ENCODE assay signal across 8 cellular contexts in genomic region chr2:134218928-134219707, GRCh38. TPM values are rescaled to one million over a fixed set of nuclear protein-coding genes. Genes with fewer than 3 reads are reported as not detected.
DNase-seq lines count a peak whose midpoint lies in the region; ATAC-seq and TF ChIP-seq lines count a peak whose summit lies in the region.

No MANE protein-coding gene starts in this region.

- H3K27me3 Mint-ChIP-seq in activated naive CD8-positive, alpha-beta T cell treated with anti-CD3 and anti-CD28 coated beads for 36 hours: no peaks in the 10 kb centered on the region
- H3K27me3 Mint-ChIP-seq in mesothelial cell of epicardium (ENCODE audit: low read depth): no peaks in the 10 kb centered on the region

- peaks cover 20% of the 10 kb centered on the region for H3K36me3 Mint-ChIP-seq in activated naive CD8-positive, alpha-beta T cell treated with anti-CD3 and anti-CD28 coated beads for 36 hours
- peaks cover 8% of the 10 kb centered on the region for H3K36me3 Mint-ChIP-seq in mesothelial cell of epicardium

- ATAC-seq in GM21786 (IDR thresholded peaks at IDR 0.05; ENCODE audit: unreplicated experiment): peak; percentile 64

- in situ Hi-C loops in Caki2 (cut with HindIII; ENCODE audit: low pct_unique_long_range_greater_than_20kb, low sequenced_read_pairs): no loop called here

- peaks cover 61% of the 10 kb centered on the region for H3K4me1 Mint-ChIP-seq in activated naive CD8-positive, alpha-beta T cell treated with anti-CD3 and anti-CD28 coated beads for 36 hours
- peaks cover 27% of the 10 kb centered on the region for H3K4me1 Mint-ChIP-seq in mesothelial cell of epicardium

- H3K9me3 Mint-ChIP-seq in activated naive CD8-positive, alpha-beta T cell treated with anti-CD3 and anti-CD28 coated beads for 36 hours: peaks cover 8% of the 10 kb centered on the region
- H3K9me3 Mint-ChIP-seq in mesothelial cell of epicardium: peaks cover 10% of the 10 kb centered on the region

- H3K27ac Mint-ChIP-seq in activated naive CD8-positive, alpha-beta T cell treated with anti-CD3 and anti-CD28 coated beads for 36 hours: peak overlapping the region; percentile 95
- no peak overlapping the region for H3K27ac Mint-ChIP-seq in mesothelial cell of epicardium

- DNase-seq in Caki2 (ENCODE audit: low read depth) (peak; percentile 38), NOMO-1 treated with dmso at 0.1 percent for 144 hours (lab: John Stamatoyannopoulos, UW; ENCODE audit: unreplicated experiment) (peak; percentile 11), NCI-H1105 treated with DMSO at 0.1 percent for 48 hours (lab: John Stamatoyannopoulos, UW) (no peak), amygdala (lab: John Stamatoyannopoulos, UW) (no peak), mesothelial cell of epicardium (ENCODE audit: low spot score in 2 of 2, unreplicated experiment in 2 of 2) (no peak)
- no peak for DNase-seq in activated naive CD8-positive, alpha-beta T cell treated with anti-CD3 and anti-CD28 coated beads for 36 hours
- peak; percentile 37 for DNase-seq in stimulated activated CD4-positive, alpha-beta T cell treated with anti-CD3 and anti-CD28 coated beads, Interleukin-4, amount 100 ng/mL, for 24 hours

- no peak for TF ChIP-seq CTCF in mesothelial cell of epicardium (IDR thresholded peaks at IDR 0.05; ENCODE audit: unreplicated experiment)

- peak overlapping the region; percentile 66 for H3K4me3 Mint-ChIP-seq in activated naive CD8-positive, alpha-beta T cell treated with anti-CD3 and anti-CD28 coated beads for 36 hours
- H3K4me3 Mint-ChIP-seq in mesothelial cell of epicardium: no peak overlapping the region

RNA-seq across cellular contexts. Expression of gene MGAT5, which starts 34.8 kb away (rescaled TPM):
- total RNA-seq in Caki2 (2014; rRNA removed; shearing (Covaris generic); ENCODE audit: low replicate concordance): 28.5 and 32.7 TPM in 2 replicates
- total RNA-seq in activated naive CD8-positive, alpha-beta T cell treated with anti-CD3 and anti-CD28 coated beads for 36 hours: 10 to 100 TPM; 34.0 to 34.5 TPM
- total RNA-seq in mesothelial cell of epicardium: 38.2 to 42.9 TPM (median 41.1 TPM) in 3 replicates

Comparison
In these comparisons a context has a peak if more than half of its experiments do, and no peak if none do; other contexts are left out.
1. DNase-seq: peak in Caki2 (single experiment), NOMO-1 treated with dmso at 0.1 percent for 144 hours (single experiment) and stimulated activated CD4-positive, alpha-beta T cell treated with anti-CD3 and anti-CD28 coated beads, Interleukin-4, amount 100 ng/mL, for 24 hours (single experiment); none in activated naive CD8-positive, alpha-beta T cell treated with anti-CD3 and anti-CD28 coated beads for 36 hours (single experiment), NCI-H1105 treated with DMSO at 0.1 percent for 48 hours (single experiment), amygdala (0 of 56) and mesothelial cell of epicardium (0 of 2).